ENCODE assay signal across 8 cellular contexts in genomic region chr15:48178612-48178931, GRCh38. TPM values are rescaled to one million over a fixed set of nuclear protein-coding genes. Genes with fewer than 3 reads are reported as not detected.
DNase-seq lines count a peak whose midpoint lies in the region; ATAC-seq, FAIRE-seq and TF ChIP-seq lines count a peak whose summit lies in the region.

No MANE protein-coding gene starts in this region.

- peak overlapping the region; percentile 67 to 91 for H3K4me2 ChIP-seq in H1 (ENCODE audit: insufficient read depth in 1 of 2, low read depth in 2 of 2, low read length in 2 of 2)
- peak overlapping the region; percentile 71 for H3K4me2 ChIP-seq in osteoblast (ENCODE audit: insufficient read depth, low read length)

- H3K27ac ChIP-seq in C4-2B: peak overlapping the region; percentile 71
- H3K27ac ChIP-seq in KOPT-K1 (ENCODE audit: low read depth, low read length, poor library complexity, severe bottlenecking): peak overlapping the region; percentile 84
- H3K27ac ChIP-seq in H1 (ENCODE audit: low read depth, low read length): peak overlapping the region; percentile 60; the same call in 1 of the 2 replicates
- H3K27ac ChIP-seq in osteoblast (ENCODE audit: low read depth, low read length): no peak overlapping the region

- no peak overlapping the region for H2BK12ac ChIP-seq in H1 (ENCODE audit: low read depth, low read length)

- ATAC-seq in GM18868 (IDR thresholded peaks at IDR 0.05; ENCODE audit: unreplicated experiment): no peak

- no peak overlapping the region; the same call in 1 of the 2 replicates for H2BK20ac ChIP-seq in H1 (ENCODE audit: low read length)

- H2AFZ ChIP-seq in H1 (ENCODE audit: low read length) (peak overlapping the region; percentile 94), osteoblast (ENCODE audit: low read length) (peak overlapping the region; percentile 92)

- H2BK5ac ChIP-seq in H1 (ENCODE audit: low read depth, low read length): peak overlapping the region; percentile 67; the same call in 1 of the 2 replicates

- H3K9me3 ChIP-seq in KOPT-K1 (ENCODE audit: insufficient read depth, low read length, poor library complexity, severe bottlenecking): peaks cover 15% of the 10 kb centered on the region
- H3K9me3 ChIP-seq in H1 (ENCODE audit: insufficient read depth in 2 of 2, low read depth in 1 of 2, low read length in 1 of 2): no peaks in the 10 kb centered on the region
- no peaks in the 10 kb centered on the region for H3K9me3 ChIP-seq in osteoblast (ENCODE audit: low read depth, low read length)

- H2AK5ac ChIP-seq in H1 (ENCODE audit: low read depth, low read length): no peak overlapping the region

- H3K23me2 ChIP-seq in H1 (ENCODE audit: low read depth, low read length): no peaks in the 10 kb centered on the region

- 52% methylated on average over 1 of the region's 1 CpG; no CpG with 5 or more reads in 1 of the 2 experiments for WGBS in H1 (ENCODE audit: extremely low coverage in 1 of 2, insufficient coverage in 1 of 2, insufficient read length in 1 of 2, insufficient replicate concordance in 2 of 2, low coverage in 1 of 2, low lambda C conversion rate in 2 of 2, missing lambda C conversion rate in 1 of 2), 2 experiments

- H3K23ac ChIP-seq in H1 (ENCODE audit: insufficient read length): no peak overlapping the region

- no peak for TF ChIP-seq RAD21 in H1 (IDR thresholded peaks at IDR 0.05 in 1 of 2, conservative IDR thresholded peaks at IDR 0.05 in 1 of 2; ENCODE audit: low read depth in 2 of 2, low read length in 2 of 2)

- peaks cover 9 to 41% of the 10 kb centered on the region in 2 experiments; a peak in 3 of 4 replicates for H3K79me2 ChIP-seq in H1 (ENCODE audit: control insufficient read depth in 1 of 2, insufficient read depth in 2 of 2, low read length in 2 of 2)
- peaks cover 26% of the 10 kb centered on the region for H3K79me2 ChIP-seq in osteoblast (ENCODE audit: insufficient read depth, low read length)

- CTCF ChIA-PET in H1 (lab: Charles Lee; ENCODE audit: partially characterized antibody): no interaction called here

- H4K20me1 ChIP-seq in H1 (replicated peaks in 1 of 2; ENCODE audit: control insufficient read depth in 1 of 2, insufficient read depth in 2 of 2, low read length in 2 of 2) (no peaks in the 10 kb centered on the region), osteoblast (ENCODE audit: insufficient read depth, low read length) (no peaks in the 10 kb centered on the region)

- peaks cover 2% of the 10 kb centered on the region; the same call in 1 of the 2 replicates for H3K79me1 ChIP-seq in H1 (ENCODE audit: low read depth, low read length)

- H3K4ac ChIP-seq in H1 (replicated peaks; ENCODE audit: insufficient read length, low read depth, low read length): no peak overlapping the region

- peak overlapping the region; percentile 83 for H4K91ac ChIP-seq in H1 (replicated peaks; ENCODE audit: insufficient read length, low read length)

- H4K8ac ChIP-seq in H1 (ENCODE audit: extremely low read depth, insufficient read depth, low read length): peak overlapping the region; percentile 81; the same call in 1 of the 2 replicates

- H3K27me3 ChIP-seq in H1 (replicated peaks in 1 of 4; ENCODE audit: control insufficient read depth in 3 of 4, extremely low read depth in 1 of 4, insufficient read depth in 3 of 4, low read length in 3 of 4) (no peaks in the 10 kb centered on the region), osteoblast (ENCODE audit: insufficient read depth, low read length) (no peaks in the 10 kb centered on the region)

- peaks cover 15% of the 10 kb centered on the region for H3K36me3 ChIP-seq in KOPT-K1 (ENCODE audit: insufficient read depth, low read length)
- H3K36me3 ChIP-seq in H1 (ENCODE audit: control insufficient read depth in 2 of 4, insufficient read depth in 4 of 4, low read length in 3 of 4): no peaks in the 10 kb centered on the region
- no peaks in the 10 kb centered on the region for H3K36me3 ChIP-seq in osteoblast (ENCODE audit: insufficient read depth, low read length)

- no peak for DNase-seq in H1 (ENCODE audit: low read depth in 1 of 2, low spot score in 2 of 2)
- DNase-seq in osteoblast (ENCODE audit: insufficient read length, low spot score, missing footprints): no peak
- DNase-seq in NCI-H1092 (lab: John Stamatoyannopoulos, UW): no peak
- no peak for DNase-seq in AML-193 (lab: John Stamatoyannopoulos, UW)
- no peak for DNase-seq in retina

- no peak for TF ChIP-seq EP300 in H1 (IDR thresholded peaks at IDR 0.05; ENCODE audit: borderline replicate concordance in 1 of 2, low read depth in 2 of 2, low read length in 2 of 2)

- H3K9ac ChIP-seq in H1 (replicated peaks in 1 of 4; ENCODE audit: extremely low read depth in 1 of 4, low read depth in 3 of 4, low read length in 3 of 4): peak overlapping the region; percentile 54 to 100 (median 73)

- H2BK120ac ChIP-seq in H1 (replicated peaks; ENCODE audit: low read depth, low read length): no peak overlapping the region

- no peak overlapping the region for H3K56ac ChIP-seq in H1 (replicated peaks; ENCODE audit: insufficient read length, low read depth, low read length)

- no peak overlapping the region for H3K18ac ChIP-seq in H1 (ENCODE audit: extremely low read depth, low read length)

- H2BK15ac ChIP-seq in H1 (ENCODE audit: low read length): no peak overlapping the region

- FAIRE-seq in H1 (lab: Jason Lieb, UNC): peak; percentile 36

- peak overlapping the region; percentile 50 to 99 (median 80) for H3K4me3 ChIP-seq in H1 (ENCODE audit: extremely low read depth in 1 of 4, insufficient read depth in 2 of 4, low read depth in 3 of 4, low read length in 4 of 4)
- H3K4me3 ChIP-seq in osteoblast (ENCODE audit: insufficient read depth, low read length): peak overlapping the region; percentile 78

- TF ChIP-seq CTCF in C4-2B (conservative IDR thresholded peaks at IDR 0.05) (no peak), H1 (IDR thresholded peaks at IDR 0.05; ENCODE audit: control extremely low read depth in 1 of 3, insufficient read depth in 1 of 3, low read depth in 1 of 3, low read length in 3 of 3) (no peak), osteoblast (IDR thresholded peaks at IDR 0.05; ENCODE audit: extremely low read depth, low read depth, low read length) (no peak)

- POLR2A ChIA-PET in H1 (lab: Charles Lee; ENCODE audit: partially characterized antibody): interaction anchor here (1.0 to 3.1 kb wide), 7 partner anchors 10 to 89 kb away, joined by 3 to 13 read pairs (median 3); partner anchors contain the start of gene SLC24A5

- peaks cover 0 to 9% (median 1%) of the 10 kb centered on the region in 4 experiments; a peak in 2 of 7 replicates for H3K4me1 ChIP-seq in H1 (replicated peaks in 1 of 4; ENCODE audit: control insufficient read depth in 3 of 4, insufficient read depth in 4 of 4, low read length in 3 of 4)
- H3K4me1 ChIP-seq in osteoblast (ENCODE audit: insufficient read depth, low read length): no peaks in the 10 kb centered on the region

- TF ChIP-seq POLR2A in H1 (IDR thresholded peaks at IDR 0.05; ENCODE audit: control extremely low read depth in 1 of 2, low read depth in 2 of 2, low read length in 2 of 2): no peak

- H4K5ac ChIP-seq in H1 (ENCODE audit: insufficient read length, low read depth, low read length): peak overlapping the region; percentile 50

- no peak overlapping the region for H3K14ac ChIP-seq in H1 (ENCODE audit: insufficient read length)

TF ChIP-seq in H1, 55 proteins besides CTCF, POLR2A, EP300 and RAD21 (continues in another document):
- no peak for TF ChIP-seq HDAC2 (IDR thresholded peaks at IDR 0.05; ENCODE audit: borderline replicate concordance in 1 of 2, low read depth in 2 of 2, low read length in 2 of 2)

RNA-seq across cellular contexts. Expression of gene MYEF2, which starts 0.5 kb away (rescaled TPM):
- total RNA-seq in H1 (2021; fragmentation: NEBNext Ultra II Directional; extraction: Animal tissue kit (Norgen Biotek cat#: 25700)): 78.2 and 79.2 TPM in 2 replicates
- polyA plus RNA-seq in H1 (2011; rRNA removed): 14.3 and 18.9 TPM in 2 replicates
- 48.0 TPM for polyA plus RNA-seq in H1 (2011; cell fraction: cytosol; rRNA removed)
- polyA plus RNA-seq in H1 (2011; cell fraction: nucleus; rRNA removed): 19.3 TPM
- 55.3 to 101 TPM (median 66.4 TPM) in 4 replicates for polyA plus RNA-seq in H1 (2012, experiment 1 of 2)
- polyA plus RNA-seq in H1 (2012, experiment 2 of 2): 4.0 TPM
- polyA plus RNA-seq in H1 (2013, experiment 1 of 2): 55.5 TPM
- polyA plus RNA-seq in H1 (2013, experiment 2 of 2): 47.5 TPM
- 34.3 and 46.5 TPM in 2 replicates for polyA minus RNA-seq in H1 (2011; rRNA and poly(A)+ RNA removed)
- 55.3 TPM for polyA minus RNA-seq in H1 (2011; cell fraction: cytosol; rRNA and poly(A)+ RNA removed)
- polyA minus RNA-seq in H1 (2011; cell fraction: nucleus; rRNA and poly(A)+ RNA removed): 82.5 TPM
- total RNA-seq in osteoblast: 0.88 and 1.1 TPM in 2 replicates

RNA-seq across cellular contexts. Expression of gene CTXN2, which starts 12.9 kb away (rescaled TPM):
- not detected in 2 replicates for total RNA-seq in H1 (2021; fragmentation: NEBNext Ultra II Directional; extraction: Animal tissue kit (Norgen Biotek cat#: 25700))
- 0.08 TPM in 2 replicates for polyA plus RNA-seq in H1 (2011; rRNA removed)
- 0.05 TPM for polyA plus RNA-seq in H1 (2011; cell fraction: cytosol; rRNA removed)
- polyA plus RNA-seq in H1 (2011; cell fraction: nucleus; rRNA removed): not detected
- polyA plus RNA-seq in H1 (2012, experiment 1 of 2): not detected in 4 replicates
- not detected for polyA plus RNA-seq in H1 (2012, experiment 2 of 2)
- polyA plus RNA-seq in H1 (2013, experiment 1 of 2): 0.06 TPM
- 0.07 TPM for polyA plus RNA-seq in H1 (2013, experiment 2 of 2)
- polyA minus RNA-seq in H1 (2011; rRNA and poly(A)+ RNA removed): not detected in 2 replicates
- not detected for polyA minus RNA-seq in H1 (2011; cell fraction: cytosol; rRNA and poly(A)+ RNA removed)
- polyA minus RNA-seq in H1 (2011; cell fraction: nucleus; rRNA and poly(A)+ RNA removed): 0.20 TPM
- total RNA-seq in osteoblast: not detected in 2 replicates

RNA-seq across cellular contexts. Expression of gene SLC12A1, which starts 27.5 kb away (rescaled TPM):
- 1.0 TPM in 2 replicates for total RNA-seq in H1 (2021; fragmentation: NEBNext Ultra II Directional; extraction: Animal tissue kit (Norgen Biotek cat#: 25700))
- polyA plus RNA-seq in H1 (2011; rRNA removed): 0.16 and 0.63 TPM in 2 replicates
- 0.53 TPM for polyA plus RNA-seq in H1 (2011; cell fraction: cytosol; rRNA removed)
- 0.21 TPM for polyA plus RNA-seq in H1 (2011; cell fraction: nucleus; rRNA removed)
- polyA plus RNA-seq in H1 (2012, experiment 1 of 2): 0.29 to 1.1 TPM (median 0.44 TPM) in 4 replicates
- 0.42 TPM for polyA plus RNA-seq in H1 (2012, experiment 2 of 2)
- 0.59 TPM for polyA plus RNA-seq in H1 (2013, experiment 1 of 2)
- polyA plus RNA-seq in H1 (2013, experiment 2 of 2): 0.48 TPM
- 0.25 and 0.68 TPM in 2 replicates for polyA minus RNA-seq in H1 (2011; rRNA and poly(A)+ RNA removed)
- not detected for polyA minus RNA-seq in H1 (2011; cell fraction: cytosol; rRNA and poly(A)+ RNA removed)
- 1.1 TPM for polyA minus RNA-seq in H1 (2011; cell fraction: nucleus; rRNA and poly(A)+ RNA removed)
- not detected in 2 replicates for total RNA-seq in osteoblast

RNA-seq across cellular contexts. Expression of gene SLC24A5, which starts 57.8 kb away (rescaled TPM):
- total RNA-seq in H1 (2021; fragmentation: NEBNext Ultra II Directional; extraction: Animal tissue kit (Norgen Biotek cat#: 25700)): not detected in 2 replicates
- polyA plus RNA-seq in H1 (2011; rRNA removed): not detected in 2 replicates
- polyA plus RNA-seq in H1 (2011; cell fraction: cytosol; rRNA removed): not detected
- not detected for polyA plus RNA-seq in H1 (2011; cell fraction: nucleus; rRNA removed)
- not detected in 4 replicates for polyA plus RNA-seq in H1 (2012, experiment 1 of 2)
- polyA plus RNA-seq in H1 (2012, experiment 2 of 2): not detected
- not detected for polyA plus RNA-seq in H1 (2013, experiment 1 of 2)
- 0.02 TPM for polyA plus RNA-seq in H1 (2013, experiment 2 of 2)
- polyA minus RNA-seq in H1 (2011; rRNA and poly(A)+ RNA removed): not detected in 2 replicates
- not detected for polyA minus RNA-seq in H1 (2011; cell fraction: cytosol; rRNA and poly(A)+ RNA removed)
- not detected for polyA minus RNA-seq in H1 (2011; cell fraction: nucleus; rRNA and poly(A)+ RNA removed)
- not detected in 2 replicates for total RNA-seq in osteoblast

Comparison
In these comparisons a context has a peak if more than half of its experiments do, and no peak if none do; other contexts are left out.
1. RNA of gene MYEF2, which starts 0.5 kb away (total RNA-seq): 78.2 to 79.2 TPM in H1; 0.88 to 1.1 TPM in osteoblast; every median in the first group is over 10 times any median in the second.